In the genomic region with DNA sequence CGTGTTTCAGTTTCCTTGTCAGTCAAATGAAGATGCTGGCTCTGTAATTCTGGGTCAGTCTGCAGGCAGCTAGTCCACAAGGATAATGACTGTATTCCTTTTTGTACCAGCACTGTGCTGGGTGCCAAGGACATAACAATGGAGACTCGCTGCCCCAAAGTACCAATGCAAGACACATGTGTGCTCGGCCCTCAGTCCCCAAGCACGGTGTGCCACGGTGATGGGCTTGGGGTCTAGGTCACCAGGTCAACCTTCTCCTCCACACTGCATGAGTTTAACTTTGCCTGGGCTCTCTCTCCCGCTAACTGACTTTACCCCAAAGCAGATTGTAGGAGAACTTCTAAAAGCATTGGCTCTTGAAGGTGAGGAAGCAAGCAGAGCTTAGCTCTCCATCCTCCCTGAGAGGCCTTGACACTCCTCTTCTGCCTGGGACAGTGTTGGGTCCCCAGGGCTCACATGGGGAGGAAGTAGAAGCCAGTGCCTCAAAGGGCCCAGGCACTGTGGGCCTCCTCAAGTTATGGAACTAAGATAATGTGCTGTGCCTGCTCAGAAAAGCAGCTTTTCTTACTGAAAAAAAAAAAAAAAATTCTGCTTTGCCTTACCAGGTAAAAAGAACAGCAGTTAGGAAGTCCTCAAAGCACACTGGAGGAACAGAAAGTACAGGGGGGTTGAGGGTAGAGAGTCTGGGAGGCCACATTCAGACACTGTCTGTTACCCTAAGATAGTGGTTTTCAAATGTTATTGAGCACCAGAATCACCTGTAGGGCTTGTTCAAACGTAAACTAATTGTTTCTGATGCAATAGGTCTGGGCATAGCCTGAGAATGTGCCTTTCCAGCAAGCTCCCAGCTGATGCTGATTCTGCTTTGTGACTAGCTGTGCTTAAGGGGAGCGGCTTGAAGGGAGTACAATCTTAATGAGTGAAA, we compare ENCODE assay signal across 11 cellular contexts.
DNase-seq lines count a peak whose midpoint lies in the region; ATAC-seq and TF ChIP-seq lines count a peak whose summit lies in the region.
"Had no signal": no experiment of that assay in that cellular context is flagged by ENCODE, and none has a peak within 500 bp of the region (broad histone marks: within the 10 kb centered on the region; RNA-seq: fewer than 3 reads in every experiment).

No MANE protein-coding gene starts in this region.

- intact Hi-C loops in spleen (cut with DNase I; ENCODE audit: low total_unique reads) (no loop called here), Caco-2 (cut with micrococcal nuclease; ENCODE audit: unreplicated experiment) (no loop called here), psoas muscle (cut with DNase I) (no loop called here)

- CTCF ChIA-PET in Caco-2 (lab: Charles Lee) = no interaction called here

- H3K4me1 ChIP-seq in spleen (peaks cover 0 to 48% (median 15%) of the 10 kb centered on the region in 6 donors), Caco-2 (no peaks in the 10 kb centered on the region), psoas muscle (no peaks in the 10 kb centered on the region), Peyer's patch (peaks cover 0 to 5% (median 0%) of the 10 kb centered on the region in 4 donors)
- H3K4me1 ChIP-seq: A549 had no signal

- no peaks in the 10 kb centered on the region for H3K4me1 Mint-ChIP-seq in Caco-2 (ENCODE audit: low read depth, unreplicated experiment)

- POLR2A ChIA-PET in Caco-2 (lab: Charles Lee) = no interaction called here

- DNase-seq in NCI-H2171 treated with DMSO at 0.1 percent for 48 hours (lab: John Stamatoyannopoulos, UW) (peak; percentile 14), NCI-H2171 (lab: John Stamatoyannopoulos, UW) (no peak), spleen (no peak), Caco-2 (no peak), psoas muscle (no peak), Peyer's patch (no peak)
- DNase-seq: dorsolateral prefrontal cortex; stimulated activated CD8-positive, alpha-beta memory T cell treated with anti-CD3 and anti-CD28 coated beads, Interleukin-4, amount 100 ng/mL, for 48 hours had no signal

- TF ChIP-seq POLR2A in spleen (IDR thresholded peaks at IDR 0.05) (no peak), Peyer's patch (IDR thresholded peaks at IDR 0.05) (no peak)

- no peak for TF ChIP-seq CTCF in spleen (IDR thresholded peaks at IDR 0.05 in 8 of 11, conservative IDR thresholded peaks at IDR 0.05 in 3 of 11)
- no peak for TF ChIP-seq CTCF in Caco-2 (IDR thresholded peaks at IDR 0.05; ENCODE audit: insufficient read depth in 1 of 2, low read depth in 1 of 2, low read length in 1 of 2, severe bottlenecking in 1 of 2, unreplicated experiment in 1 of 2)
- TF ChIP-seq CTCF in psoas muscle (IDR thresholded peaks at IDR 0.05) = no peak
- no peak for TF ChIP-seq CTCF in Peyer's patch (IDR thresholded peaks at IDR 0.05)

- BruUV-seq in Caco-2 (replicated peaks; lab: Mats Ljungman, UMichigan) = no TSS peak

- H3K4me3 ChIP-seq in spleen = no peak overlapping the region
- H3K4me3 ChIP-seq in Caco-2 (ENCODE audit: low read depth, low read length) = no peak overlapping the region
- H3K4me3 ChIP-seq in psoas muscle = no peak overlapping the region
- no peak overlapping the region for H3K4me3 ChIP-seq in Peyer's patch
- H3K4me3 ChIP-seq: A549, dorsolateral prefrontal cortex had no signal

- no peaks in the 10 kb centered on the region for H3K36me3 Mint-ChIP-seq in Caco-2 (ENCODE audit: insufficient read depth, unreplicated experiment)

- peaks cover 8% of the 10 kb centered on the region for H3K27me3 Mint-ChIP-seq in Caco-2 (ENCODE audit: insufficient read depth, unreplicated experiment)

- no peak overlapping the region for H3K4me3 Mint-ChIP-seq in Caco-2 (ENCODE audit: unreplicated experiment)

- H3K27ac Mint-ChIP-seq in Caco-2 (ENCODE audit: unreplicated experiment) = no peak overlapping the region

- WGBS in spleen, 5 donors = 78 to 84% (median 81%) methylated on average over 7 to 8 of the region's 8 CpGs
- 80 to 82% (median 80%) methylated on average over 8 of the region's 8 CpGs for WGBS in psoas muscle, 3 donors

- H3K9me3 ChIP-seq in spleen = no peaks in the 10 kb centered on the region
- no peaks in the 10 kb centered on the region for H3K9me3 ChIP-seq in Caco-2
- no peaks in the 10 kb centered on the region for H3K9me3 ChIP-seq in psoas muscle
- H3K9me3 ChIP-seq in Peyer's patch = no peaks in the 10 kb centered on the region
- H3K9me3 ChIP-seq: A549 had no signal

- H3K27ac ChIP-seq in spleen = peak overlapping the region in 6 of 8 donors; percentile 0 to 70 (median 37)
- H3K27ac ChIP-seq in psoas muscle = no peak overlapping the region
- peak overlapping the region in 1 of 4 donors; percentile 42 for H3K27ac ChIP-seq in Peyer's patch
- H3K27ac ChIP-seq: A549, dorsolateral prefrontal cortex had no signal

- H3K36me3 ChIP-seq in spleen = no peaks in the 10 kb centered on the region
- no peaks in the 10 kb centered on the region for H3K36me3 ChIP-seq in Caco-2 (ENCODE audit: control insufficient read depth, insufficient read depth, low read length)
- H3K36me3 ChIP-seq in psoas muscle (ENCODE audit: insufficient read depth in 1 of 2, low read depth in 1 of 2) = no peaks in the 10 kb centered on the region
- no peaks in the 10 kb centered on the region for H3K36me3 ChIP-seq in Peyer's patch

- ATAC-seq in GM21717 (IDR thresholded peaks at IDR 0.05; ENCODE audit: unreplicated experiment) (peak; percentile 74), HG03442 (IDR thresholded peaks at IDR 0.05; ENCODE audit: unreplicated experiment) (peak; percentile 59), psoas muscle (no peak)
- ATAC-seq: A549 had no signal

- H3K9me3 Mint-ChIP-seq in Caco-2 (ENCODE audit: unreplicated experiment) = no peaks in the 10 kb centered on the region

- H3K27me3 ChIP-seq in spleen (replicated peaks in 1 of 7) (no peaks in the 10 kb centered on the region), Caco-2 (replicated peaks; ENCODE audit: control insufficient read depth, insufficient read depth, low read length) (no peaks in the 10 kb centered on the region; the same call in 1 of the 2 replicates), psoas muscle (ENCODE audit: insufficient read depth in 3 of 3, low read length in 2 of 3) (no peaks in the 10 kb centered on the region), Peyer's patch (no peaks in the 10 kb centered on the region)

Comparison
In these comparisons a context has a peak if more than half of its experiments do, and no peak if none do; other contexts are left out.
1. ATAC-seq: peak in GM21717 (single experiment) and HG03442 (single experiment); none in psoas muscle (0 of 4).